Comparison of ENCODE assay signal across 23 cellular contexts in genomic region chr11:121206810-121207209, GRCh38.
"Had no signal": no experiment of that assay in that cellular context is flagged by ENCODE, and none has a peak within 500 bp of the region (broad histone marks: within the 10 kb centered on the region; RNA-seq: fewer than 3 reads in every experiment).

No MANE protein-coding gene starts in this region.

- H3K27me3 Mint-ChIP-seq: type B pancreatic cell had no signal

- H3K4me3 ChIP-seq: coronary artery, esophagus squamous epithelium, heart left ventricle, lower lobe of right lung, right lobe of liver, testis, vagina had no signal

- H3K4me3 Mint-ChIP-seq: activated CD4-positive, alpha-beta memory T cell treated with anti-CD3 and anti-CD28 coated beads, Interleukin-2, amount 10 ng/mL, durations not matched to agents 7 days and 5 days; activated naive CD4-positive, alpha-beta T cell treated with anti-CD3 and anti-CD28 coated beads for 36 hours; activated naive CD8-positive, alpha-beta T cell treated with anti-CD3 and anti-CD28 coated beads, Interleukin-2, amount 10 ng/mL, durations not matched to agents 7 days and 5 days; activated T-cell treated with anti-CD3 and anti-CD28 coated beads, Interleukin-2, amount 50 U/mL, for 72 hours; naive B cell; stimulated activated naive B cell treated with anti-CD40 and anti-IgM and Interleukin-4, amounts not matched to agents 10 μg/mL and 1 μg/mL and 100 μg/mL, for 72 hours; type B pancreatic cell had no signal

- H3K9me3 Mint-ChIP-seq: activated CD4-positive, alpha-beta memory T cell treated with anti-CD3 and anti-CD28 coated beads, Interleukin-2, amount 10 ng/mL, durations not matched to agents 7 days and 5 days; activated naive CD4-positive, alpha-beta T cell treated with anti-CD3 and anti-CD28 coated beads for 36 hours; activated naive CD8-positive, alpha-beta T cell treated with anti-CD3 and anti-CD28 coated beads, Interleukin-2, amount 10 ng/mL, durations not matched to agents 7 days and 5 days; activated T-cell treated with anti-CD3 and anti-CD28 coated beads, Interleukin-2, amount 50 U/mL, for 72 hours; naive B cell; stimulated activated naive B cell treated with anti-CD40 and anti-IgM and Interleukin-4, amounts not matched to agents 10 μg/mL and 1 μg/mL and 100 μg/mL, for 72 hours; type B pancreatic cell had no signal

- H3K36me3 Mint-ChIP-seq: activated naive CD8-positive, alpha-beta T cell treated with anti-CD3 and anti-CD28 coated beads, Interleukin-2, amount 10 ng/mL, durations not matched to agents 7 days and 5 days; naive B cell; stimulated activated naive B cell treated with anti-CD40 and anti-IgM and Interleukin-4, amounts not matched to agents 10 μg/mL and 1 μg/mL and 100 μg/mL, for 72 hours; type B pancreatic cell had no signal

- H3K4me1 Mint-ChIP-seq: activated CD4-positive, alpha-beta memory T cell treated with anti-CD3 and anti-CD28 coated beads, Interleukin-2, amount 10 ng/mL, durations not matched to agents 7 days and 5 days; activated naive CD8-positive, alpha-beta T cell treated with anti-CD3 and anti-CD28 coated beads, Interleukin-2, amount 10 ng/mL, durations not matched to agents 7 days and 5 days had no signal

- DNase-seq: activated CD4-positive, alpha-beta memory T cell treated with anti-CD3 and anti-CD28 coated beads, Interleukin-2, amount 10 ng/mL, durations not matched to agents 7 days and 5 days; activated CD4-positive, alpha-beta T cell treated with anti-CD3 and anti-CD28 coated beads for 48 hours; activated effector memory CD4-positive, alpha-beta T cell treated with Interleukin-2 at 50 U/mL for 16 hours; activated naive CD4-positive, alpha-beta T cell treated with anti-CD3 and anti-CD28 coated beads for 36 hours; activated naive CD8-positive, alpha-beta T cell treated with anti-CD3 and anti-CD28 coated beads, Interleukin-2, amount 10 ng/mL, durations not matched to agents 7 days and 5 days; activated T-cell treated with anti-CD3 and anti-CD28 coated beads, Interleukin-2, amount 50 U/mL, for 72 hours; amniotic stem cell; cerebellar nuclear complex; esophagus squamous epithelium; heart left ventricle; kidney; lower lobe of right lung; mesendoderm; naive B cell; nucleus accumbens; right lobe of liver; stimulated activated CD4-positive, alpha-beta T cell treated with anti-CD3 and anti-CD28 coated beads, Interleukin-2, amount 100 ng/mL, for 48 hours; stimulated activated CD8-positive, alpha-beta memory T cell treated with anti-CD3 and anti-CD28 coated beads, Interleukin-4, amount 100 ng/mL, for 48 hours; stimulated activated naive B cell treated with anti-CD40 and anti-IgM and Interleukin-4, amounts not matched to agents 10 μg/mL and 1 μg/mL and 100 μg/mL, for 72 hours; testis had no signal

- H3K27ac Mint-ChIP-seq: activated CD4-positive, alpha-beta memory T cell treated with anti-CD3 and anti-CD28 coated beads, Interleukin-2, amount 10 ng/mL, durations not matched to agents 7 days and 5 days; activated naive CD4-positive, alpha-beta T cell treated with anti-CD3 and anti-CD28 coated beads for 36 hours; activated naive CD8-positive, alpha-beta T cell treated with anti-CD3 and anti-CD28 coated beads, Interleukin-2, amount 10 ng/mL, durations not matched to agents 7 days and 5 days; activated T-cell treated with anti-CD3 and anti-CD28 coated beads, Interleukin-2, amount 50 U/mL, for 72 hours; stimulated activated naive B cell treated with anti-CD40 and anti-IgM and Interleukin-4, amounts not matched to agents 10 μg/mL and 1 μg/mL and 100 μg/mL, for 72 hours; type B pancreatic cell had no signal

- ATAC-seq: activated T-cell treated with anti-CD3 and anti-CD28 coated beads, Interleukin-2, amount 50 U/mL, for 72 hours; heart left ventricle; lower lobe of right lung had no signal
